8 cellular contexts compared by ENCODE assay signal in the genomic region with DNA sequence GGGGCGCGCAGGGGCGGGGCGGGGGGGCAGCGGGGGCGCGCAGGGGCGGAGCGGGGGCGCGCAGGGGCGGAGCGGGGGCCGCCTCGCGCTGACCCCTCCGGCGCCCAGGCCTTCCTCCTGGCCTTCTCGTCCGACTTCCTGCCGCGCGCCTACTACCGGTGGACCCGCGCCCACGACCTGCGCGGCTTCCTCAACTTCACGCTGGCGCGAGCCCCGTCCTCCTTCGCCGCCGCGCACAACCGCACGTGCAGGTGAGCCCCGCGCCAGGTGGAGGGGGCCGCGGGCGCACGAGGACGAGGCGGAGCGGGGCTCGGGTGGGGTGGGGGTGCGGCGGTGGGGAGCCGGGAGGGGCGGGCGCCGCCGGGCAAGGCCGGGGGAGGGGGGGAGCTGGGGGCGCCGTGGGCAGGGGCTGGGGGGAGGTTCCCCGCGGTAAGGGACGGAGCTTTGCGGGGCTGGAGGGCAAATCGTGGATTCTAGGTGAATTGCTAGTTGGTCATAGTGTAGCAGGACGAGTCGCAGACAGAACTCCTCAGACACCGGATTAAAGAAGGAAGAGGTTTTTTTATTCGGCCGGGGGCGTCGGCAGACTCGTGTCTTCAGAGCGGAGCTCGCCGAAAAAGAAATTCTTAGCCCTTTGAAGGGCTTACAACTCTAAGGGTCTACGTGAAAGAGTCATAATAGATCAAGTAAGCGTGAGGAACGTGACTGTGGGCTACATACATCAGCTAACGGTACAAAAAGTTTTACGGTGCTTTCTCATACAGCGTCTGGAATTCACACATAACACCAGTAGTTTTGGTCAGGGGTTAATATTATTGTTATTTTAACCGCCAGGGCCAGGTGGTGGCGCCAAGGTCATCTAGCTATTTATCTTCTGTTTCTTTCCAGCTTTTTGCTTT. TPM values are rescaled to one million over a fixed set of nuclear protein-coding genes. Genes with fewer than 3 reads are reported as not detected.
DNase-seq lines count a peak whose midpoint lies in the region; ATAC-seq and TF ChIP-seq lines count a peak whose summit lies in the region.

No MANE protein-coding gene starts in this region.

- TF ChIP-seq POLR2A in ovary (IDR thresholded peaks at IDR 0.05) = no peak

- TF ChIP-seq CTCF in AG09309 (IDR thresholded peaks at IDR 0.05; ENCODE audit: control insufficient read depth, insufficient read depth, low read depth, low read length, missing control alignments) (peak; percentile 17), ovary (IDR thresholded peaks at IDR 0.05) (no peak)

- ATAC-seq in HG02759 (IDR thresholded peaks at IDR 0.05; ENCODE audit: unreplicated experiment) (no peak), GM21723 (IDR thresholded peaks at IDR 0.05; ENCODE audit: unreplicated experiment) (no peak)

- H3K4me1 ChIP-seq in ovary (ENCODE audit: insufficient read depth) = no peaks in the 10 kb centered on the region

- 1% methylated on average over 52 to 75 of the region's 83 CpGs for WGBS in ovary, 3 donors

- no peak for DNase-seq in AG09309 (ENCODE audit: low read depth)
- peak; percentile 53 for DNase-seq in GM19238 (ENCODE audit: insufficient read length, low spot score)
- peak; percentile 58 for DNase-seq in OCI-M1 (lab: John Stamatoyannopoulos, UW)
- peak; percentile 47 for DNase-seq in activated naive CD4-positive, alpha-beta T cell treated with Interleukin-2 at 50 U/mL for 16 hours
- peak; percentile 63 for DNase-seq in glomerular visceral epithelial cell (ENCODE audit: extremely low spot score)
- DNase-seq in ovary = peak; percentile 56 to 80 (median 73)

- peak overlapping the region; percentile 49 to 82 for H3K27ac ChIP-seq in ovary

- no peaks in the 10 kb centered on the region for H3K36me3 ChIP-seq in ovary

- H3K27me3 ChIP-seq in ovary = no peaks in the 10 kb centered on the region

- intact Hi-C loops in ovary (cut with DNase I) = no loop called here

- peak overlapping the region; percentile 52 for H3K4me3 ChIP-seq in AG09309 (ENCODE audit: control insufficient read depth, low read depth, low read length)
- H3K4me3 ChIP-seq in ovary = peak overlapping the region; percentile 59

- no peak for TF ChIP-seq EP300 in ovary (IDR thresholded peaks at IDR 0.05)

- no peaks in the 10 kb centered on the region for H3K9me3 ChIP-seq in ovary

RNA-seq across cellular contexts. Expression of a gene that starts 29.9 kb away (rescaled TPM):
- total RNA-seq in ovary = 1 to 10 TPM in 6 of 7 donors, under 1 TPM in 1; 0.92 to 6.5 (median 2.2) TPM
- polyA plus RNA-seq in ovary = 1 to 10 TPM in 1 of 2 donors, under 1 TPM in 1; 0.87 to 2.0 TPM
